ENCODE assay signal across 7 cellular contexts in the genomic region with DNA sequence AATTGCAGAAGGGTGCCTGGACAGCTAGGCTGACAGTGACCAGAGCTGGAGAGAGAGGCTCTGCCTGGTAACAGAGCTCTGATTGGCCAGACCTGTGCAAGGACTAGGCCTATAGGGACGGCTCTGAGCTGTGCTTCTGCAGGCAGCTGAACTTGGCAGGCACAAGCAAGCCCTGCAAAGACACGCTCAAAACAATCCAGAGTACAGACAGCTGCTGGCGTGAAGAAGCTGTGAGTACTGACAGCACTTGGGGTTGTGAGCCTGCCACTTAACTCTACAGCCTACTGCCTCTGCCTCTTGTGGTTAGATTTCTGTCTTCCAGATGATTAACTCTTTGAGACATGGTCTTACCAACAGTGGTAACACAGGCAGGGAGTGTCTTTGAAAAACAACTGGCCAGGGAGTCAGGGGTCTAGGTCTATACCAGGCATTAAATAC.
DNase-seq lines count a peak whose midpoint lies in the region; ATAC-seq and TF ChIP-seq lines count a peak whose summit lies in the region.

No MANE protein-coding gene starts in this region.

- no TSS peak for BruUV-seq in MCF 10A (replicated peaks; lab: Mats Ljungman, UMichigan)

- no CpG with 5 or more reads among the region's 3 CpGs for WGBS in iPS DF 6.9 (ENCODE audit: insufficient coverage, insufficient read length)

- no peaks in the 10 kb centered on the region for H3K27me3 Mint-ChIP-seq in MCF 10A (ENCODE audit: insufficient read depth, unreplicated experiment)

- ATAC-seq in GM21723 (IDR thresholded peaks at IDR 0.05; ENCODE audit: unreplicated experiment): peak; percentile 97
- ATAC-seq in gastrocnemius medialis: peak; percentile 99 to 100

- H3K36me3 ChIP-seq in NT2/D1 (ENCODE audit: insufficient read depth, insufficient read length, low read length): no peaks in the 10 kb centered on the region
- H3K36me3 ChIP-seq in iPS DF 6.9 (ENCODE audit: control insufficient read depth, insufficient read depth, low read length): no peaks in the 10 kb centered on the region
- no peaks in the 10 kb centered on the region for H3K36me3 ChIP-seq in gastrocnemius medialis

- no peaks in the 10 kb centered on the region for H3K36me3 Mint-ChIP-seq in MCF 10A (ENCODE audit: insufficient read depth, unreplicated experiment)

- no peaks in the 10 kb centered on the region for H3K9me3 ChIP-seq in NT2/D1 (ENCODE audit: insufficient read depth, low read length)
- no peaks in the 10 kb centered on the region for H3K9me3 ChIP-seq in iPS DF 6.9 (ENCODE audit: control insufficient read depth, insufficient read depth, low read length)
- no peaks in the 10 kb centered on the region for H3K9me3 ChIP-seq in gastrocnemius medialis

- H3K27ac ChIP-seq in iPS DF 6.9 (ENCODE audit: low read length) (no peak overlapping the region), gastrocnemius medialis (peak overlapping the region; percentile 52 to 69 (median 60))

- H3K4me1 Mint-ChIP-seq in MCF 10A (ENCODE audit: insufficient read depth, unreplicated experiment): peaks cover 30% of the 10 kb centered on the region

- CTCF ChIA-PET in GM10248 (lab: Yijun Ruan, JAX): interaction anchor here (1.0 kb wide), 1 partner anchor 42 kb away, joined by 3 read pairs; no protein-coding TSS in a partner anchor
- CTCF ChIA-PET in MCF 10A (lab: Yijun Ruan, JAX): no interaction called here

- TF ChIP-seq CTCF in GM10248 (IDR thresholded peaks at IDR 0.05; ENCODE audit: control extremely low read depth, extremely low read depth, low read depth, missing control alignments): no peak
- no peak for TF ChIP-seq CTCF in MCF 10A (IDR thresholded peaks at IDR 0.05; ENCODE audit: unreplicated experiment)
- no peak for TF ChIP-seq CTCF in gastrocnemius medialis (IDR thresholded peaks at IDR 0.05 in 4 of 5, conservative IDR thresholded peaks at IDR 0.05 in 1 of 5)

- peak in 1 of 2 donors; percentile 7 for TF ChIP-seq POLR2A in gastrocnemius medialis (IDR thresholded peaks at IDR 0.05)

- intact Hi-C loops in MCF 10A (cut with micrococcal nuclease) (no loop called here), gastrocnemius medialis (cut with DNase I; ENCODE audit: low total_unique reads) (loop anchor here (5.0 kb wide), 2 partner anchors 737 to 752 kb away; partner anchors contain the start of gene IGFBP5)

- H3K4me1 ChIP-seq in NT2/D1 (ENCODE audit: insufficient read depth, insufficient read length) (peaks cover 2% of the 10 kb centered on the region), iPS DF 6.9 (ENCODE audit: control insufficient read depth, insufficient read depth, low read length) (0 out of 2 replicates have a peak, but pooled peaks cover 1% of the 10 kb centered on the region), gastrocnemius medialis (peaks cover 31 to 50% of the 10 kb centered on the region in 2 donors)

- peak overlapping the region; percentile 1 for H3K9ac ChIP-seq in NT2/D1 (ENCODE audit: insufficient read length, low read depth)

- in situ Hi-C loops in gastrocnemius medialis (cut with MboI; ENCODE audit: low sequenced_read_pairs in 4 of 4): no loop called here

- H3K4me3 ChIP-seq in NT2/D1 (ENCODE audit: insufficient read length, low read depth): no peak overlapping the region
- H3K4me3 ChIP-seq in iPS DF 6.9 (ENCODE audit: low read length): no peak overlapping the region
- peak overlapping the region in 3 of 4 donors; percentile 13 to 31 (median 29) for H3K4me3 ChIP-seq in gastrocnemius medialis

- no peaks in the 10 kb centered on the region for H3K9me3 Mint-ChIP-seq in MCF 10A (ENCODE audit: unreplicated experiment)

- H3K27me3 ChIP-seq in NT2/D1 (ENCODE audit: insufficient read depth, insufficient read length): no peaks in the 10 kb centered on the region
- no peaks in the 10 kb centered on the region for H3K27me3 ChIP-seq in iPS DF 6.9 (ENCODE audit: control insufficient read depth, insufficient read depth, low read length)
- no peaks in the 10 kb centered on the region for H3K27me3 ChIP-seq in gastrocnemius medialis

- POLR2A ChIA-PET in GM10248 (lab: Yijun Ruan, JAX): no interaction called here
- POLR2A ChIA-PET in MCF 10A (lab: Yijun Ruan, JAX): interaction anchor here (0.6 kb wide), 1 partner anchor 111 kb away, joined by 3 read pairs; no protein-coding TSS in a partner anchor

- DNase-seq in GM10248 (ENCODE audit: extremely low spot score): peak; percentile 81
- DNase-seq in HuH-7 (ENCODE audit: low spot score): peak; percentile 85
- DNase-seq in NT2/D1 (ENCODE audit: low read depth, low spot score): peak; percentile 75
- peak; percentile 88 for DNase-seq in MCF 10A (ENCODE audit: unreplicated experiment)
- DNase-seq in iPS DF 6.9 (ENCODE audit: low read depth, low spot score): peak; percentile 64
- peak; percentile 92 for DNase-seq in gastrocnemius medialis

- peak overlapping the region; percentile 33 for H3K27ac Mint-ChIP-seq in MCF 10A (ENCODE audit: low read depth, unreplicated experiment)

- no peak overlapping the region for H3K4me3 Mint-ChIP-seq in MCF 10A (ENCODE audit: unreplicated experiment)

Comparison
In these comparisons a context has a peak if more than half of its experiments do, and no peak if none do; other contexts are left out.
1. H3K4me3 ChIP-seq: peak in gastrocnemius medialis (3 of 4); none in NT2/D1 (single experiment) and iPS DF 6.9 (single experiment).
2. Peak in every context shown above with its lines, with median percentiles within 50 percentile points of each other: DNase-seq.